In the genomic region with DNA sequence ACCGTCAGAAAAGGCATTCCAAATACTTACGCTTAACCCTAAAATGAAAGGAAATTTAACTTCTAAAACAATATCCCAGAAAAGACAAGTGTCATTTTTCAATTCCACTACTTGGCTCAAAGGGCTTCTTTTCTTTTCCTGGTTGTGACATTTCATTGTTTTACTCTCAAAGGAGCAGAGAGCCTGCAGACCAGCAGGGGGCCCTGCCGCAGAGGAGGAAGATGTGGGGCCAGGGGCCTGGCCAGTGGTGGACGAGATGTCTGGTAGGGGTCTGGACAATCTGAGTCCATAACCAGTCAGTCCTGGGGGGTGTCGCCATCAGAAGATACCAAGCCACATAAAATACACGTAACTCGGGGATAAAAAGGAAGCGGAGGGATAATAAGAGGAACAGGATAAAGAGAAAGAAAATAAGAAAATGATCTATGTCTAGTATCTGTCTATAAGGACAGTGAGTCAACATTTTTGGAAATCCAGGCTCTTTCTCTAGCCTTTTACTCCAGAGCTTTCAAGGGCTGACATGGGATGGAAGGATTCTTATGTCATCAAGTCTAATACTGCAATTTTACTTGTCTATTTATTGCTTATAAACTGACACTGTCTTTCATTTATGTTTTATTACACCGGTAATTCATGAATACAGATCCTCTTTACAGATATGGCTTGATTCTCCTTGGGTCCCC, we compare ENCODE assay signal across 8 cellular contexts. TPM values are rescaled to one million over a fixed set of nuclear protein-coding genes. Genes with fewer than 3 reads are reported as not detected.
DNase-seq lines count a peak whose midpoint lies in the region; FAIRE-seq and TF ChIP-seq lines count a peak whose summit lies in the region.
"Had no signal": no experiment of that assay in that cellular context is flagged by ENCODE, and none has a peak within 500 bp of the region (broad histone marks: within the 10 kb centered on the region; RNA-seq: fewer than 3 reads in every experiment).

No MANE protein-coding gene starts in this region.

- TF ChIP-seq POLR2A in NB4 (IDR thresholded peaks at IDR 0.05; ENCODE audit: extremely low read depth, insufficient read length): no peak

- intact Hi-C loops in kidney (cut with DNase I): no loop called here

- no peaks in the 10 kb centered on the region for H3K36me3 ChIP-seq in kidney (ENCODE audit: control insufficient read depth in 1 of 2, insufficient read depth in 2 of 2, low read length in 2 of 2)
- H3K36me3 ChIP-seq: neutrophil had no signal

- FAIRE-seq in kidney (lab: Jason Lieb, UNC): no peak

- TF ChIP-seq CTCF in GM10248 (IDR thresholded peaks at IDR 0.05; ENCODE audit: control extremely low read depth, extremely low read depth, low read depth, missing control alignments): peak; percentile 79
- TF ChIP-seq CTCF in NB4 (IDR thresholded peaks at IDR 0.05; ENCODE audit: low read depth, low read length): peak; percentile 82
- TF ChIP-seq CTCF in kidney (IDR thresholded peaks at IDR 0.05; ENCODE audit: borderline replicate concordance, extremely low read depth, insufficient read depth): peak; percentile 34

- POLR2A ChIA-PET in GM10248 (lab: Yijun Ruan, JAX): no interaction called here

- H3K4me1 ChIP-seq in kidney (ENCODE audit: control insufficient read depth in 1 of 2, insufficient read depth in 1 of 2, low read depth in 1 of 2, low read length in 2 of 2): peaks cover 0 to 3% of the 10 kb centered on the region in 2 donors

- H3K27ac ChIP-seq in angular gyrus (ENCODE audit: low read depth, low read length) (peak overlapping the region; percentile 42), kidney (ENCODE audit: low read depth in 2 of 2, low read length in 2 of 2) (no peak overlapping the region), temporal lobe (ENCODE audit: low read depth, low read length) (peak overlapping the region; percentile 38)
- H3K27ac ChIP-seq: neutrophil had no signal

- CTCF ChIA-PET in GM10248 (lab: Yijun Ruan, JAX): interaction anchor here (1.0 to 2.3 kb wide), 8 partner anchors 8 to 154 kb away, joined by 3 to 12 read pairs (median 3); no protein-coding TSS in a partner anchor

- H3K9ac ChIP-seq in kidney (ENCODE audit: low read length in 2 of 2): no peak overlapping the region

- H3K4me3 ChIP-seq in NB4 (ENCODE audit: low read depth, low read length) (no peak overlapping the region), kidney (ENCODE audit: low read length in 2 of 2) (no peak overlapping the region)

- H3K9me3 ChIP-seq in kidney (ENCODE audit: control insufficient read depth in 1 of 2, low read length in 2 of 2): no peaks in the 10 kb centered on the region
- H3K9me3 ChIP-seq: neutrophil had no signal

- peak; percentile 37 for DNase-seq in GM10248 (ENCODE audit: extremely low spot score)
- DNase-seq in NB4 (ENCODE audit: low read depth): peak; percentile 45
- DNase-seq in kidney: no peak
- no peak for DNase-seq in NCI-H2029 (lab: John Stamatoyannopoulos, UW)
- DNase-seq in dedifferentiated amniotic fluid mesenchymal stem cell (ENCODE audit: extremely low spot score): no peak

RNA-seq across cellular contexts. Expression of a gene that starts 54.2 kb away (rescaled TPM):
- total RNA-seq in kidney (56.3 TPM), temporal lobe (31.7 TPM)
- 25.8 TPM for polyA plus RNA-seq in kidney (ENCODE audit: insufficient read depth, low read depth, low replicate concordance)

Comparison
In these comparisons a context has a peak if more than half of its experiments do, and no peak if none do; other contexts are left out.
1. DNase-seq: peak in GM10248 (single experiment) and NB4 (single experiment); none in kidney (single experiment), NCI-H2029 (single experiment) and dedifferentiated amniotic fluid mesenchymal stem cell (single experiment).
2. H3K27ac ChIP-seq: peak in angular gyrus (single experiment) and temporal lobe (single experiment); none in kidney (0 of 2).
3. Peak in every context shown above with its lines, with median percentiles within 50 percentile points of each other: CTCF ChIP-seq.